17 cellular contexts compared by ENCODE assay signal in the genomic region with DNA sequence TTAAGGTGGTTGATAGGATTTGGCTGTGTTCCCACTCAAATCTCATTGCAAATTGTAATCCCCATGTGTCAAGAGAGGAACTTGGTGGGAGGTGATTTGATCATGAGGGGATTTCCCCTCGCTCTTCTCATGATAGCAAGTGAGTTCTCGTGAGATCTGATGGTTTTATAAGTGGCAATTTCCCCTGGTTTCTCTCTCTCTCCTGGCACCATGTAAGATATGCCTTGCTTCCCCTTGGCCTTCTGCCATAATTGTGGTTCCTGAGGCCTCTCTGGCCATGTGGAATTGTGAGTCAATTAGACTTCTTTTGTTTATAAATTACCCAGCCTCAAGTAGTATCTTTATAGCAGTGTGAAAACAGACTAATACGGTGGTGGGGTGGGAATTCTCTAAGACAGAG.
DNase-seq lines count a peak whose midpoint lies in the region; ATAC-seq and TF ChIP-seq lines count a peak whose summit lies in the region.
"Had no signal": no experiment of that assay in that cellular context is flagged by ENCODE, and none has a peak within 500 bp of the region (broad histone marks: within the 10 kb centered on the region; RNA-seq: fewer than 3 reads in every experiment).

No MANE protein-coding gene starts in this region.

- POLR2A ChIA-PET in CD8-positive, alpha-beta T cell (lab: Charles Lee): no interaction called here

- no peaks in the 10 kb centered on the region for H3K36me3 ChIP-seq in tibial artery
- no peaks in the 10 kb centered on the region for H3K36me3 ChIP-seq in CD8-positive, alpha-beta T cell (ENCODE audit: insufficient read depth, low read length)
- H3K36me3 ChIP-seq: BE2C had no signal

- no peaks in the 10 kb centered on the region for H3K36me3 Mint-ChIP-seq in CD8-positive, alpha-beta T cell
- H3K36me3 Mint-ChIP-seq: brain had no signal

- H3K27ac ChIP-seq in tibial artery: no peak overlapping the region
- H3K27ac ChIP-seq in CD8-positive, alpha-beta T cell (ENCODE audit: low read depth, low read length): no peak overlapping the region
- H3K27ac ChIP-seq: PC-9 had no signal

- no peak overlapping the region for H3K27ac Mint-ChIP-seq in CD8-positive, alpha-beta T cell
- H3K27ac Mint-ChIP-seq: brain, nephron had no signal

- intact Hi-C loops in tibial artery (cut with DNase I; ENCODE audit: low total_unique reads): loop anchor here (2.0 kb wide), 1 partner anchor 23 kb away; no protein-coding TSS in a partner anchor
- intact Hi-C loops in CD8-positive, alpha-beta T cell (cut with DNase I, micrococcal nuclease): no loop called here

- TF ChIP-seq CTCF in cardiac fibroblast (IDR thresholded peaks at IDR 0.05; ENCODE audit: low read depth, low read length) (no peak), tibial artery (IDR thresholded peaks at IDR 0.05) (no peak)
- no peak for TF ChIP-seq CTCF in CD8-positive, alpha-beta T cell (IDR thresholded peaks at IDR 0.05)

- no peaks in the 10 kb centered on the region for H3K4me1 ChIP-seq in tibial artery
- no peaks in the 10 kb centered on the region for H3K4me1 ChIP-seq in CD8-positive, alpha-beta T cell (ENCODE audit: insufficient read depth, low read length)
- H3K4me1 ChIP-seq: BE2C had no signal

- H3K9me3 ChIP-seq in tibial artery: no peaks in the 10 kb centered on the region
- H3K9me3 ChIP-seq in CD8-positive, alpha-beta T cell (ENCODE audit: low read length): no peaks in the 10 kb centered on the region
- H3K9me3 ChIP-seq: BE2C had no signal

- H3K4me1 Mint-ChIP-seq in CD8-positive, alpha-beta T cell (ENCODE audit: low read depth): no peaks in the 10 kb centered on the region
- H3K4me1 Mint-ChIP-seq: brain; nephron; stimulated activated naive CD8-positive, alpha-beta T cell treated with anti-CD3 and anti-CD28 coated beads, Interleukin-15, amount 100 ng/mL, for 72 hours had no signal

- DNase-seq in A172 (ENCODE audit: low spot score) (peak; percentile 67), EL (peak; percentile 23), NCI-H2029 treated with DMSO at 0.1 percent for 48 hours (lab: John Stamatoyannopoulos, UW) (peak; percentile 87), cardiac fibroblast (ENCODE audit: low read depth in 2 of 2) (peak; percentile 15 to 44), T-helper 2 cell (no peak), tibial artery (no peak), T-helper 9 cell (no peak)
- DNase-seq in CD8-positive, alpha-beta T cell: no peak
- DNase-seq: activated CD8-positive, alpha-beta memory T cell treated with anti-CD3 and anti-CD28 coated beads for 24 hours; activated gamma-delta T cell; BE2C; effector memory CD4-positive, alpha-beta T cell; PC-9; retina; stimulated activated naive CD8-positive, alpha-beta T cell treated with anti-CD3 and anti-CD28 coated beads, Interleukin-15, amount 100 ng/mL, for 72 hours had no signal

- H3K27me3 Mint-ChIP-seq in CD8-positive, alpha-beta T cell (ENCODE audit: low read depth): peaks cover 3% of the 10 kb centered on the region
- H3K27me3 Mint-ChIP-seq: brain had no signal

- H3K9me3 Mint-ChIP-seq in CD8-positive, alpha-beta T cell: no peaks in the 10 kb centered on the region

- CTCF ChIA-PET in CD8-positive, alpha-beta T cell (lab: Charles Lee): no interaction called here

- H3K27me3 ChIP-seq in tibial artery: no peaks in the 10 kb centered on the region
- H3K27me3 ChIP-seq in CD8-positive, alpha-beta T cell (ENCODE audit: insufficient read depth, low read length): no peaks in the 10 kb centered on the region
- H3K27me3 ChIP-seq: BE2C had no signal

- H3K4me3 Mint-ChIP-seq in CD8-positive, alpha-beta T cell: no peak overlapping the region
- H3K4me3 Mint-ChIP-seq: brain, nephron had no signal

- H3K4me3 ChIP-seq in cardiac fibroblast (replicated peaks in 1 of 2; ENCODE audit: low read depth in 2 of 2, low read length in 2 of 2): no peak overlapping the region
- no peak overlapping the region for H3K4me3 ChIP-seq in tibial artery
- no peak overlapping the region for H3K4me3 ChIP-seq in CD8-positive, alpha-beta T cell (ENCODE audit: low read depth, low read length)
- H3K4me3 ChIP-seq: PC-9 had no signal

- no peak for ATAC-seq in CD8-positive, alpha-beta T cell
- ATAC-seq: stimulated activated naive CD8-positive, alpha-beta T cell treated with anti-CD3 and anti-CD28 coated beads, Interleukin-15, amount 100 ng/mL, for 72 hours had no signal

Comparison
In these comparisons a context has a peak if more than half of its experiments do, and no peak if none do; other contexts are left out.
1. DNase-seq: peak in A172 (single experiment), EL (single experiment), NCI-H2029 treated with DMSO at 0.1 percent for 48 hours (single experiment) and cardiac fibroblast (2 of 2); none in T-helper 2 cell (0 of 5), tibial artery (0 of 2), CD8-positive, alpha-beta T cell (0 of 7) and T-helper 9 cell (single experiment).